8 cellular contexts compared by ENCODE assay signal in the genomic region with DNA sequence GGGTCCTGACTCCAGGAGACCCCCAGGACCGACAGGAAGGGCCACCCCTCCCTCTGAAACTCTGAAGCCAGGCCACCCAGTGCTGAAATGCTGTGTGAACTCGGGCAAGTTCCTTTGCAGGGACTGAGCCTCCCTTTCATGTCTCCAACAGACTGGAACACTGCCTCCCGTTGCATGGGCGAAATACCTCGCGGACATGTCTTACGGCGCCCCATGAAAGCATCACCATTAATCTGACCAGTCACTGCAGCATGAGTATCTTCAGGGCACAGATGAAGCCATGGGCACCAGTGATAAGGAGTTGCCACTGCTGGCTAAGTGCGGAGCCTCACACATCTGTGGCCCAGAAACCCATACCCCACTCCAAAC.
A peak's percentile ranks its signal among the peaks of the same experiment; 100 is the strongest.
DNase-seq lines count a peak whose midpoint lies in the region; ATAC-seq, FAIRE-seq and TF ChIP-seq lines count a peak whose summit lies in the region.
"Not testable (repeated sequence)": the region's sequence is repeated elsewhere in the genome, so short reads cannot be mapped to it uniquely, and the experiment has no call there.

No MANE protein-coding gene starts in this region.

- not testable (repeated sequence) for TF ChIP-seq EP300 in HepG2 (IDR thresholded peaks at IDR 0.05; ENCODE audit: low read depth in 2 of 2, low read length in 2 of 2); HepG2 (CRISPR knock-in tag; IDR thresholded peaks at IDR 0.05; ENCODE audit: borderline replicate concordance)

- TF ChIP-seq CTCF in AG10803 (conservative IDR thresholded peaks at IDR 0.05; ENCODE audit: low read length); GM23338 (conservative IDR thresholded peaks at IDR 0.05; ENCODE audit: low read depth in 2 of 2); endodermal cell (conservative IDR thresholded peaks at IDR 0.05); HepG2 (CRISPR knock-in tag; IDR thresholded peaks at IDR 0.05): not testable (repeated sequence)

- H3K9me2 ChIP-seq in GM23338 (ENCODE audit: insufficient read depth), result not testable (repeated sequence)

- not testable (repeated sequence) for ATAC-seq in GM23338; activated CD4-positive, alpha-beta T cell treated with anti-CD3 and anti-CD28 coated beads for 36 hours; HepG2

- H3K27ac Mint-ChIP-seq in GM23338, result 0 out of 2 replicates have a peak overlapping the region, but pooled peaks have one; percentile 80
- peak overlapping the region; percentile 95 for H3K27ac Mint-ChIP-seq in activated CD4-positive, alpha-beta T cell treated with anti-CD3 and anti-CD28 coated beads for 36 hours
- not testable (repeated sequence) for H3K27ac Mint-ChIP-seq in endodermal cell

- H3K9me3 Mint-ChIP-seq in GM23338; activated CD4-positive, alpha-beta T cell treated with anti-CD3 and anti-CD28 coated beads for 36 hours (ENCODE audit: low read depth); endodermal cell: not testable (repeated sequence)

- DNase-seq in AG10803 (ENCODE audit: low read depth) (peak; percentile 11), RPMI7951 (ENCODE audit: low read depth) (peak; percentile 9), endodermal cell (peak; percentile 44)
- DNase-seq in GM23338 (ENCODE audit: low spot score); activated CD4-positive, alpha-beta T cell treated with anti-CD3 and anti-CD28 coated beads for 36 hours; HepG2 (ENCODE audit: low spot score): not testable (repeated sequence)
- peak; percentile 63 for DNase-seq in activated effector memory CD4-positive, alpha-beta T cell treated with anti-CD3 and anti-CD28 coated beads, Interleukin-2, amount 50 U/mL, for 16 hours

- not testable (repeated sequence) for H3K27me3 Mint-ChIP-seq in GM23338 (ENCODE audit: insufficient read depth, low read depth, poor library complexity); activated CD4-positive, alpha-beta T cell treated with anti-CD3 and anti-CD28 coated beads for 36 hours; endodermal cell (ENCODE audit: insufficient read depth)

- CTCF ChIA-PET in activated CD4-positive, alpha-beta T cell treated with anti-CD3 and anti-CD28 coated beads for 36 hours (lab: Charles Lee); HepG2 (lab: Yijun Ruan, JAX; ENCODE audit: low intra/inter-chr PET ratio, low total read pairs): not testable (repeated sequence)

- FAIRE-seq in HepG2 (lab: Jason Lieb, UNC), result not testable (repeated sequence)

- BruUV-seq in HepG2 (replicated peaks; lab: Mats Ljungman, UMichigan), result not testable (repeated sequence)

- H4K20me1 ChIP-seq in GM23338 (replicated peaks; ENCODE audit: insufficient read depth), result peaks cover 15% of the 10 kb centered on the region; the same call in 1 of the 2 replicates
- H4K20me1 ChIP-seq in HepG2 (ENCODE audit: insufficient read depth, low read length), result not testable (repeated sequence)

- not testable (repeated sequence) for TF ChIP-seq RAD21 in HepG2 (CRISPR knock-in tag; IDR thresholded peaks at IDR 0.05)

- intact Hi-C loops in activated CD4-positive, alpha-beta T cell treated with anti-CD3 and anti-CD28 coated beads for 36 hours (cut with DNase I, micrococcal nuclease); HepG2 (cut with micrococcal nuclease; ENCODE audit: unreplicated experiment): not testable (repeated sequence)

- not testable (repeated sequence) for H3K27me3 ChIP-seq in GM23338 (ENCODE audit: insufficient read depth); endodermal cell (ENCODE audit: control insufficient read depth, insufficient read depth, low read length, poor library complexity, severe bottlenecking); HepG2 (ENCODE audit: control insufficient read depth in 1 of 2, insufficient read depth in 2 of 2, low read length in 2 of 2); rectal smooth muscle tissue (ENCODE audit: control insufficient read depth, insufficient read depth, low read length)

- H3K36me3 ChIP-seq in GM23338 (ENCODE audit: insufficient read depth); endodermal cell (ENCODE audit: control insufficient read depth, insufficient read depth, low read length); HepG2 (replicated peaks in 1 of 2; ENCODE audit: control insufficient read depth in 1 of 2, insufficient read depth in 2 of 2, low read length in 2 of 2); rectal smooth muscle tissue (ENCODE audit: control insufficient read depth, insufficient read depth, low read length): not testable (repeated sequence)

- 92 to 95% methylated on average over 7 to 9 of the region's 9 CpGs for WGBS in endodermal cell (ENCODE audit: insufficient coverage in 1 of 2, insufficient read length in 1 of 2), 2 experiments
- WGBS in HepG2 (ENCODE audit: low lambda C conversion rate), result 79% methylated on average over 7 of the region's 9 CpGs

- not testable (repeated sequence) for H3K9me3 ChIP-seq in endodermal cell (ENCODE audit: control insufficient read depth, low read length); HepG2 (ENCODE audit: low read length)

- TF ChIP-seq POLR2A in HepG2 (IDR thresholded peaks at IDR 0.05; ENCODE audit: insufficient read depth in 1 of 2, low read depth in 2 of 2, low read length in 2 of 2), result not testable (repeated sequence)

- not testable (repeated sequence) for H3F3A ChIP-seq in GM23338 (replicated peaks; ENCODE audit: low read depth)

- not testable (repeated sequence) for H3K4me2 ChIP-seq in GM23338
- H3K4me2 ChIP-seq in HepG2 (ENCODE audit: low read depth, low read length), result peak overlapping the region; percentile 29

- H3K36me3 Mint-ChIP-seq in GM23338 (ENCODE audit: low read depth) (peaks cover 17% of the 10 kb centered on the region), endodermal cell (ENCODE audit: low read depth) (peaks cover 22% of the 10 kb centered on the region)
- H3K36me3 Mint-ChIP-seq in activated CD4-positive, alpha-beta T cell treated with anti-CD3 and anti-CD28 coated beads for 36 hours (ENCODE audit: low read depth), result peaks cover 24% of the 10 kb centered on the region

- not testable (repeated sequence) for H3K4me3 ChIP-seq in AG10803 (ENCODE audit: low read length); GM23338; endodermal cell (ENCODE audit: low read length); HepG2 (replicated peaks in 1 of 3; ENCODE audit: insufficient read depth in 1 of 3, low read depth in 2 of 3, low read length in 3 of 3); rectal smooth muscle tissue (ENCODE audit: low read length)

- peaks cover 26% of the 10 kb centered on the region for H3K4me1 Mint-ChIP-seq in GM23338
- H3K4me1 Mint-ChIP-seq in activated CD4-positive, alpha-beta T cell treated with anti-CD3 and anti-CD28 coated beads for 36 hours, result peaks cover 59% of the 10 kb centered on the region
- peaks cover 20% of the 10 kb centered on the region for H3K4me1 Mint-ChIP-seq in endodermal cell

- H3K9ac ChIP-seq in endodermal cell (ENCODE audit: extremely low read depth, low read length, poor library complexity, severe bottlenecking); HepG2 (ENCODE audit: insufficient read depth, low read depth, low read length); rectal smooth muscle tissue (ENCODE audit: low read length): not testable (repeated sequence)

- not testable (repeated sequence) for H3K4me1 ChIP-seq in GM23338 (ENCODE audit: insufficient read depth); endodermal cell (ENCODE audit: control insufficient read depth, insufficient read depth, low read length); rectal smooth muscle tissue (ENCODE audit: control insufficient read depth, insufficient read depth, low read length)
- peaks cover 94% of the 10 kb centered on the region for H3K4me1 ChIP-seq in HepG2 (ENCODE audit: insufficient read depth, low read length)

- in situ Hi-C loops in HepG2 (cut with HindIII; ENCODE audit: extremely low pct_ligation_motif_present, low pct_unique_long_range_greater_than_20kb), result not testable (repeated sequence)

- POLR2A ChIA-PET in activated CD4-positive, alpha-beta T cell treated with anti-CD3 and anti-CD28 coated beads for 36 hours (lab: Charles Lee); HepG2 (lab: Yijun Ruan, JAX): not testable (repeated sequence)

- H2AFZ ChIP-seq in GM23338; HepG2 (ENCODE audit: low read length): not testable (repeated sequence)

- not testable (repeated sequence) for H3K27ac ChIP-seq in GM23338 (ENCODE audit: low read depth); endodermal cell (ENCODE audit: low read depth, low read length)
- H3K27ac ChIP-seq in HepG2 (ENCODE audit: extremely low read length, insufficient read depth, low read length) (peak overlapping the region; percentile 34), rectal smooth muscle tissue (ENCODE audit: low read depth, low read length) (peak overlapping the region; percentile 36)

- peaks cover 73% of the 10 kb centered on the region for H3K79me2 ChIP-seq in GM23338 (replicated peaks; ENCODE audit: insufficient read depth)
- H3K79me2 ChIP-seq in HepG2 (ENCODE audit: insufficient read depth, low read length), result not testable (repeated sequence)

- H3K4me3 Mint-ChIP-seq in GM23338, endodermal cell: not testable (repeated sequence)
- peak overlapping the region; percentile 74 for H3K4me3 Mint-ChIP-seq in activated CD4-positive, alpha-beta T cell treated with anti-CD3 and anti-CD28 coated beads for 36 hours

TF ChIP-seq in HepG2, 621 proteins besides CTCF, POLR2A, EP300 and RAD21 (continues in another document):
- 0 out of 2 replicates have a peak, but pooled peaks have one; percentile 44 for TF ChIP-seq CAMTA2 (CRISPR knock-in tag; IDR thresholded peaks at IDR 0.05; ENCODE audit: borderline replicate concordance)
